Comparison of ENCODE assay signal across 10 cellular contexts in the genomic region with DNA sequence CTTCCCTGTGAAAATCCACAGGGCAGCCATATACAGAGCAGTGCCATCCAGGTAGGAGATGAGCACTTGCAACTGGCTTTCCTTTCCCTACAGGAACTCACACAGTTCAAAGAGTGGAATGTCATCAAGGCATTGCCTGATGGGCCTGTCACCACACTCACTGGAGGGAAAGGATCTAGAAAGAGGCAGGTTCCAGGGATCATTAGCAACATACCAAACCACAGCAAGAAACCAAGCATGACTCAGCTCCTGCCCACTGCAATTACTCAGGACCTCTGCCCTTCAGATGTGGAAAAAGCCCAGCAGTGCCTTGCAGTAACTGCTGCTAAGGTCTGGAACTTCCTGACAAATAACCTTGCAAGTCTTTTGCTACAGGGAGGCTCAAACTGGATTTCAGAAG.
DNase-seq lines count a peak whose midpoint lies in the region; ATAC-seq and TF ChIP-seq lines count a peak whose summit lies in the region.
"Had no signal": no experiment of that assay in that cellular context is flagged by ENCODE, and none has a peak within 500 bp of the region (broad histone marks: within the 10 kb centered on the region; RNA-seq: fewer than 3 reads in every experiment).

No MANE protein-coding gene starts in this region.

- BruUV-seq in HCT116 (replicated peaks; lab: Mats Ljungman, UMichigan), result no TSS peak

- peaks cover 0 to 8% (median 3%) of the 10 kb centered on the region in 7 donors for H3K9me3 Mint-ChIP-seq in CD14-positive monocyte

- TF ChIP-seq CTCF in HCT116 (IDR thresholded peaks at IDR 0.05 in 2 of 3, conservative IDR thresholded peaks at IDR 0.05 in 1 of 3; ENCODE audit: borderline replicate concordance in 1 of 3, insufficient read depth in 1 of 3, low read depth in 2 of 3, low read length in 2 of 3) (no peak), foreskin fibroblast (IDR thresholded peaks at IDR 0.05; ENCODE audit: low read depth, low read length) (no peak), esophagus muscularis mucosa (IDR thresholded peaks at IDR 0.05) (no peak), CD14-positive monocyte (IDR thresholded peaks at IDR 0.05) (no peak)

- no peak for TF ChIP-seq RAD21 in HCT116 (IDR thresholded peaks at IDR 0.05; ENCODE audit: low read depth)

- no peak for TF ChIP-seq EP300 in esophagus muscularis mucosa (IDR thresholded peaks at IDR 0.05)

- peaks cover 15 to 31% of the 10 kb centered on the region in 2 experiments for H3K4me1 ChIP-seq in HCT116 (ENCODE audit: control insufficient read depth in 1 of 2, insufficient read depth in 2 of 2, low read length in 2 of 2)
- H3K4me1 ChIP-seq in esophagus muscularis mucosa, result peaks cover 6 to 19% (median 10%) of the 10 kb centered on the region in 4 donors

- TF ChIP-seq POLR2A in HCT116 (IDR thresholded peaks at IDR 0.05; ENCODE audit: borderline replicate concordance, extremely low read depth, insufficient read depth, insufficient read length) (no peak), esophagus muscularis mucosa (IDR thresholded peaks at IDR 0.05; ENCODE audit: low read depth) (no peak)

- H3K27me3 Mint-ChIP-seq in CD14-positive monocyte (ENCODE audit: low read depth in 3 of 3), result peaks cover 0 to 1% (median 0%) of the 10 kb centered on the region in 3 donors

- H3K4me2 ChIP-seq in HCT116 (ENCODE audit: low read length), result peak overlapping the region; percentile 62

- no peak overlapping the region for H3K4me3 Mint-ChIP-seq in CD14-positive monocyte

- peak; percentile 81 for ATAC-seq in HCT116
- ATAC-seq in GM18520 (IDR thresholded peaks at IDR 0.05; ENCODE audit: unreplicated experiment), result no peak

- no peak overlapping the region for H2AFZ ChIP-seq in HCT116 (ENCODE audit: low read depth, low read length, poor library complexity, severe bottlenecking)

- H3K9ac ChIP-seq in HCT116 (ENCODE audit: low read length), result peak overlapping the region; percentile 35; the same call in 1 of the 2 replicates

- no peaks in the 10 kb centered on the region for H4K20me1 ChIP-seq in HCT116 (ENCODE audit: insufficient read depth)

- H3K9me3 ChIP-seq in HCT116 (ENCODE audit: control insufficient read depth in 1 of 2, insufficient read depth in 1 of 2, low read depth in 1 of 2, low read length in 2 of 2) (no peaks in the 10 kb centered on the region), esophagus muscularis mucosa (no peaks in the 10 kb centered on the region)

- peaks cover 3 to 4% of the 10 kb centered on the region in 2 donors for H3K36me3 Mint-ChIP-seq in CD14-positive monocyte

- CTCF ChIA-PET in HCT116 (lab: Charles Lee), result no interaction called here

- H3K4me3 ChIP-seq in HCT116 (replicated peaks in 1 of 2; ENCODE audit: low read depth in 1 of 2, low read length in 2 of 2), result no peak overlapping the region
- no peak overlapping the region for H3K4me3 ChIP-seq in foreskin fibroblast (ENCODE audit: low read depth in 1 of 2, low read length in 2 of 2)
- H3K4me3 ChIP-seq in esophagus muscularis mucosa, result no peak overlapping the region

- POLR2A ChIA-PET in HCT116 (lab: Charles Lee), result no interaction called here

- H3K4me1 Mint-ChIP-seq in CD14-positive monocyte, result peaks cover 16% of the 10 kb centered on the region

- H3K79me2 ChIP-seq in HCT116 (ENCODE audit: insufficient read depth, low read length), result peaks cover 9% of the 10 kb centered on the region

- peak overlapping the region in 1 of 7 donors; percentile 66 for H3K27ac Mint-ChIP-seq in CD14-positive monocyte

- peak overlapping the region; percentile 86 for H3K27ac ChIP-seq in HCT116 (ENCODE audit: low read depth, low read length)
- H3K27ac ChIP-seq in esophagus muscularis mucosa (replicated peaks in 1 of 4), result no peak overlapping the region

- H3K9me2 ChIP-seq in HCT116 (ENCODE audit: insufficient read depth), result no peaks in the 10 kb centered on the region

- intact Hi-C loops in HCT116 (cut with micrococcal nuclease) (no loop called here), esophagus muscularis mucosa (cut with DNase I) (no loop called here), CD14-positive monocyte (cut with micrococcal nuclease) (no loop called here)

- H3K27me3 ChIP-seq in HCT116 (ENCODE audit: insufficient read depth, low read length), result no peaks in the 10 kb centered on the region
- H3K27me3 ChIP-seq in esophagus muscularis mucosa, result no peaks in the 10 kb centered on the region

- peak; percentile 68 for DNase-seq in AG08396 (ENCODE audit: low spot score)
- DNase-seq in HCT116 (ENCODE audit: low read depth, low spot score), result peak; percentile 74
- DNase-seq in SW 1271 (lab: John Stamatoyannopoulos, UW), result peak; percentile 0 to 31
- DNase-seq in foreskin fibroblast, result peak; percentile 86 to 89
- DNase-seq in esophagus muscularis mucosa (ENCODE audit: extremely low spot score), result no peak
- DNase-seq in NCI-H345 treated with DMSO at 0.1 percent for 48 hours (lab: John Stamatoyannopoulos, UW; ENCODE audit: unreplicated experiment), result no peak
- no peak for DNase-seq in CD14-positive monocyte (ENCODE audit: low spot score)
- DNase-seq: effector CD4-positive, alpha-beta T cell; NCI-H748 treated with DMSO at 0.1 percent for 48 hours had no signal

- RAD21 ChIA-PET in HCT116 (lab: Charles Lee; ENCODE audit: low non-redundant PET in 1 of 2, low total read pairs in 2 of 2, uncharacterized antibody in 2 of 2, unreplicated experiment in 2 of 2), result no interaction called here

- H3K36me3 ChIP-seq in HCT116 (ENCODE audit: control insufficient read depth in 1 of 2, insufficient read depth in 2 of 2, low read length in 2 of 2), result no peaks in the 10 kb centered on the region
- H3K36me3 ChIP-seq in esophagus muscularis mucosa, result peaks cover 0 to 8% (median 1%) of the 10 kb centered on the region in 4 donors

TF ChIP-seq in HCT116, 20 proteins besides CTCF, POLR2A, EP300 and RAD21:
- peak; percentile 26; the same call in 1 of the 2 replicates for TF ChIP-seq POLR2AphosphoS5 (IDR thresholded peaks at IDR 0.05; ENCODE audit: low read depth, low read length)
- no peak for TF ChIP-seq ZFX (IDR thresholded peaks at IDR 0.05)
- no peak for TF ChIP-seq CEBPB (IDR thresholded peaks at IDR 0.05; ENCODE audit: low read depth)
- no peak for TF ChIP-seq EGR1 (IDR thresholded peaks at IDR 0.05; ENCODE audit: low read depth)
- no peak for TF ChIP-seq ELF1 (IDR thresholded peaks at IDR 0.05; ENCODE audit: borderline replicate concordance, low read depth)
- TF ChIP-seq TCF7L2 (IDR thresholded peaks at IDR 0.05; ENCODE audit: borderline replicate concordance, extremely low read depth, insufficient read depth, insufficient read length), result no peak
- no peak for TF ChIP-seq EZH2phosphoT487 (IDR thresholded peaks at IDR 0.05; ENCODE audit: borderline replicate concordance)
- TF ChIP-seq SP1 (IDR thresholded peaks at IDR 0.05; ENCODE audit: low read depth), result peak; percentile 72
- TF ChIP-seq MAX (IDR thresholded peaks at IDR 0.05), result peak; percentile 37; the same call in 1 of the 2 replicates
- TF ChIP-seq EZH2 (IDR thresholded peaks at IDR 0.05), result no peak
- TF ChIP-seq ZNF274 (IDR thresholded peaks at IDR 0.05; ENCODE audit: low read depth, low read length), result no peak
- TF ChIP-seq ATF3 (IDR thresholded peaks at IDR 0.05), result no peak
- no peak for TF ChIP-seq YY1 (IDR thresholded peaks at IDR 0.05; ENCODE audit: extremely low read depth, insufficient replicate concordance, low read depth, low read length)
- 0 out of 2 replicates have a peak, but pooled peaks have one; percentile 23 for TF ChIP-seq SIN3A (IDR thresholded peaks at IDR 0.05; ENCODE audit: low read depth)
- TF ChIP-seq ZBTB33 (IDR thresholded peaks at IDR 0.05; ENCODE audit: extremely low read depth, insufficient replicate concordance, low read length), result no peak
- peak; percentile 50 for TF ChIP-seq FOSL1 (IDR thresholded peaks at IDR 0.05; ENCODE audit: low read depth)
- peak; percentile 68 for TF ChIP-seq CBX3 (IDR thresholded peaks at IDR 0.05; ENCODE audit: low read depth)
- TF ChIP-seq SRF (IDR thresholded peaks at IDR 0.05; ENCODE audit: low read depth), result no peak
- TF ChIP-seq JUND (IDR thresholded peaks at IDR 0.05), result peak; percentile 56; the same call in 1 of the 2 replicates

Comparison
In these comparisons a context has a peak if more than half of its experiments do, and no peak if none do; other contexts are left out.
1. DNase-seq: peak in AG08396 (single experiment), HCT116 (single experiment), SW 1271 (2 of 2) and foreskin fibroblast (2 of 2); none in esophagus muscularis mucosa (single experiment), NCI-H345 treated with DMSO at 0.1 percent for 48 hours (single experiment) and CD14-positive monocyte (single experiment).